In genomic region chr10:129521161-129522025, GRCh38 we compare ENCODE assay signal across 24 cellular contexts. TPM values are rescaled to one million over a fixed set of nuclear protein-coding genes. Genes with fewer than 3 reads are reported as not detected.
DNase-seq lines count a peak whose midpoint lies in the region; ATAC-seq, FAIRE-seq and TF ChIP-seq lines count a peak whose summit lies in the region.
"Had no signal": no experiment of that assay in that cellular context is flagged by ENCODE, and none has a peak within 500 bp of the region (broad histone marks: within the 10 kb centered on the region; RNA-seq: fewer than 3 reads in every experiment).

No MANE protein-coding gene starts in this region.

- H3K27me3 ChIP-seq in HUES64 (ENCODE audit: insufficient read depth, low read length) (no peaks in the 10 kb centered on the region), HepG2 (ENCODE audit: control insufficient read depth in 1 of 2, insufficient read depth in 2 of 2, low read length in 2 of 2) (no peaks in the 10 kb centered on the region)
- H3K27me3 ChIP-seq: BE2C, SJSA1 had no signal

- H3K9ac ChIP-seq in HUES64 (ENCODE audit: low read depth, low read length): no peak overlapping the region
- H3K9ac ChIP-seq in HepG2 (ENCODE audit: insufficient read depth, low read depth, low read length): 0 out of 2 replicates have a peak overlapping the region, but pooled peaks have one; percentile 2

- H3K9me3 Mint-ChIP-seq in activated CD8-positive, alpha-beta memory T cell treated with anti-CD3 and anti-CD28 coated beads, Interleukin-2, amount 10 ng/mL, durations not matched to agents 7 days and 5 days (ENCODE audit: low read depth): no peaks in the 10 kb centered on the region
- H3K9me3 Mint-ChIP-seq in osteocyte (ENCODE audit: unreplicated experiment): no peaks in the 10 kb centered on the region

- peaks cover 5% of the 10 kb centered on the region for H3K4me1 Mint-ChIP-seq in activated CD8-positive, alpha-beta memory T cell treated with anti-CD3 and anti-CD28 coated beads, Interleukin-2, amount 10 ng/mL, durations not matched to agents 7 days and 5 days
- H3K4me1 Mint-ChIP-seq in osteocyte (ENCODE audit: unreplicated experiment): no peaks in the 10 kb centered on the region

- H3K36me3 ChIP-seq in HUES64 (ENCODE audit: insufficient read depth, low read length) (no peaks in the 10 kb centered on the region), HepG2 (replicated peaks in 1 of 2; ENCODE audit: control insufficient read depth in 1 of 2, insufficient read depth in 2 of 2, low read length in 2 of 2) (no peaks in the 10 kb centered on the region)
- H3K36me3 ChIP-seq: BE2C, SJSA1 had no signal

- no peak overlapping the region for H2AFZ ChIP-seq in HepG2 (ENCODE audit: low read length)
- H2AFZ ChIP-seq: PC-9 had no signal

- no peak for TF ChIP-seq CTCF in HepG2 (CRISPR knock-in tag; IDR thresholded peaks at IDR 0.05)
- TF ChIP-seq CTCF in osteocyte (IDR thresholded peaks at IDR 0.05): no peak

- no peaks in the 10 kb centered on the region for H4K20me1 ChIP-seq in HepG2 (ENCODE audit: insufficient read depth, low read length)

- in situ Hi-C loops in HepG2 (cut with HindIII; ENCODE audit: extremely low pct_ligation_motif_present, low pct_unique_long_range_greater_than_20kb): no loop called here

- intact Hi-C loops in HepG2 (cut with micrococcal nuclease; ENCODE audit: unreplicated experiment): no loop called here

- TF ChIP-seq EP300 in HepG2 (IDR thresholded peaks at IDR 0.05; ENCODE audit: low read depth in 2 of 2, low read length in 2 of 2) (no peak), HepG2 (CRISPR knock-in tag; IDR thresholded peaks at IDR 0.05; ENCODE audit: borderline replicate concordance) (no peak)

- no peak for TF ChIP-seq RAD21 in HepG2 (CRISPR knock-in tag; IDR thresholded peaks at IDR 0.05)

- no peak for ATAC-seq in activated CD8-positive, alpha-beta memory T cell treated with anti-CD3 and anti-CD28 coated beads, Interleukin-2, amount 10 ng/mL, durations not matched to agents 7 days and 5 days
- ATAC-seq in HepG2 (peak; percentile 18; the same call in 2 of the 3 replicates), GM18502 (IDR thresholded peaks at IDR 0.05; ENCODE audit: poor library complexity, unreplicated experiment) (no peak)

- H3K4me1 ChIP-seq in HUES64 (ENCODE audit: insufficient read depth, low read length): 0 out of 2 replicates have a peak, but pooled peaks cover 14% of the 10 kb centered on the region
- H3K4me1 ChIP-seq in HepG2 (ENCODE audit: insufficient read depth, low read length): peaks cover 22% of the 10 kb centered on the region
- H3K4me1 ChIP-seq: BE2C, SJSA1 had no signal

- no peak overlapping the region for H3K4me3 Mint-ChIP-seq in activated CD8-positive, alpha-beta memory T cell treated with anti-CD3 and anti-CD28 coated beads, Interleukin-2, amount 10 ng/mL, durations not matched to agents 7 days and 5 days
- no peak overlapping the region for H3K4me3 Mint-ChIP-seq in osteocyte (ENCODE audit: unreplicated experiment)

- TF ChIP-seq POLR2A in HepG2 (IDR thresholded peaks at IDR 0.05; ENCODE audit: insufficient read depth in 1 of 2, low read depth in 2 of 2, low read length in 2 of 2): no peak

- H3K79me2 ChIP-seq in HepG2 (ENCODE audit: insufficient read depth, low read length): no peaks in the 10 kb centered on the region

- H3K4me3 ChIP-seq in HUES64 (ENCODE audit: low read length) (no peak overlapping the region), HepG2 (replicated peaks in 1 of 3; ENCODE audit: insufficient read depth in 1 of 3, low read depth in 2 of 3, low read length in 3 of 3) (no peak overlapping the region)
- H3K4me3 ChIP-seq: PC-9, SJSA1 had no signal

- H3K9me3 ChIP-seq in HUES64 (ENCODE audit: insufficient read depth, low read depth, low read length): no peaks in the 10 kb centered on the region
- H3K9me3 ChIP-seq in HepG2 (ENCODE audit: low read length): peaks cover 22% of the 10 kb centered on the region; the same call in 1 of the 2 replicates
- H3K9me3 ChIP-seq: BE2C had no signal

- no peak for DNase-seq in activated CD8-positive, alpha-beta memory T cell treated with anti-CD3 and anti-CD28 coated beads, Interleukin-2, amount 10 ng/mL, durations not matched to agents 7 days and 5 days
- DNase-seq in activated CD8-positive, alpha-beta memory T cell treated with anti-CD3 and anti-CD28 coated beads, Interleukin-2, amount 50 U/mL, for 48 hours: no peak
- DNase-seq in HepG2 (ENCODE audit: low spot score) (no peak), osteocyte (ENCODE audit: extremely low spot score, unreplicated experiment) (peak; percentile 83), NCI-H2227 (lab: John Stamatoyannopoulos, UW; ENCODE audit: unreplicated experiment) (no peak)
- DNase-seq in stimulated activated CD4-positive, alpha-beta T cell treated with anti-CD3 and anti-CD28 coated beads, Interleukin-4, amount 100 ng/mL, for 1 hour: no peak
- DNase-seq: BE2C, DMS153, DND-41, NCI-H1092, NCI-H1417 treated with DMSO at 0.1 percent for 48 hours, NCI-H187, NCI-H2081 treated with DMSO at 0.1 percent for 48 hours, NCI-H2171, NCI-H524, NCI-H774, Right ventricle myocardium superior had no signal

- 91% methylated on average over 22 of the region's 22 CpGs for WGBS in HUES64
- WGBS in HepG2 (ENCODE audit: low lambda C conversion rate): 81% methylated on average over 4 of the region's 22 CpGs

- BruUV-seq in HepG2 (replicated peaks; lab: Mats Ljungman, UMichigan): no TSS peak

- peak overlapping the region; percentile 34 for H3K4me2 ChIP-seq in HepG2 (ENCODE audit: low read depth, low read length)
- H3K4me2 ChIP-seq: PC-9 had no signal

- H3K27ac Mint-ChIP-seq in activated CD8-positive, alpha-beta memory T cell treated with anti-CD3 and anti-CD28 coated beads, Interleukin-2, amount 10 ng/mL, durations not matched to agents 7 days and 5 days: peak overlapping the region; percentile 20
- H3K27ac Mint-ChIP-seq in osteocyte (ENCODE audit: unreplicated experiment): no peak overlapping the region

- peak overlapping the region; percentile 41; the same call in 1 of the 2 replicates for H3K27ac ChIP-seq in HUES64 (ENCODE audit: low read depth, low read length)
- H3K27ac ChIP-seq in HepG2 (ENCODE audit: extremely low read length, insufficient read depth, low read length): no peak overlapping the region
- H3K27ac ChIP-seq: 22Rv1, PC-9, SJSA1 had no signal

- H3K27me3 Mint-ChIP-seq in activated CD8-positive, alpha-beta memory T cell treated with anti-CD3 and anti-CD28 coated beads, Interleukin-2, amount 10 ng/mL, durations not matched to agents 7 days and 5 days: no peaks in the 10 kb centered on the region
- H3K27me3 Mint-ChIP-seq in osteocyte (ENCODE audit: unreplicated experiment): no peaks in the 10 kb centered on the region

- CTCF ChIA-PET in activated CD8-positive, alpha-beta memory T cell treated with anti-CD3 and anti-CD28 coated beads, Interleukin-2, amount 10 ng/mL, durations not matched to agents 7 days and 5 days (lab: Charles Lee): no interaction called here
- CTCF ChIA-PET in HepG2 (lab: Yijun Ruan, JAX; ENCODE audit: low intra/inter-chr PET ratio, low total read pairs): no interaction called here

- H3K36me3 Mint-ChIP-seq in activated CD8-positive, alpha-beta memory T cell treated with anti-CD3 and anti-CD28 coated beads, Interleukin-2, amount 10 ng/mL, durations not matched to agents 7 days and 5 days: peaks cover under 1% of the 10 kb centered on the region
- peaks cover 2% of the 10 kb centered on the region for H3K36me3 Mint-ChIP-seq in osteocyte (ENCODE audit: unreplicated experiment)

- FAIRE-seq in HepG2 (lab: Jason Lieb, UNC): no peak
- FAIRE-seq: GM18507, HTR-8/SVneo had no signal

- POLR2A ChIA-PET in HepG2 (lab: Yijun Ruan, JAX): no interaction called here

TF ChIP-seq in HepG2, 621 proteins besides CTCF, POLR2A, EP300 and RAD21 (continues in another document):
- no peak for TF ChIP-seq POGZ (CRISPR knock-in tag; IDR thresholded peaks at IDR 0.05)
- no peak for TF ChIP-seq SOX13 (IDR thresholded peaks at IDR 0.05)
- no peak for TF ChIP-seq SOX13 (CRISPR knock-in tag; conservative IDR thresholded peaks at IDR 0.05 in 1 of 2, IDR thresholded peaks at IDR 0.05 in 1 of 2)
- TF ChIP-seq ZNF33B (CRISPR knock-in tag; IDR thresholded peaks at IDR 0.05): no peak
- no peak for TF ChIP-seq SYNCRIP (IDR thresholded peaks at IDR 0.05; ENCODE audit: insufficient read depth, low read depth, low read length)
- TF ChIP-seq MAX (IDR thresholded peaks at IDR 0.05): no peak
- no peak for TF ChIP-seq POLR2AphosphoS5 (IDR thresholded peaks at IDR 0.05; ENCODE audit: low read depth, low read length)

RNA-seq across cellular contexts. Expression of gene MGMT, which starts 54.4 kb away (rescaled TPM):
- total RNA-seq in activated CD8-positive, alpha-beta memory T cell treated with anti-CD3 and anti-CD28 coated beads, Interleukin-2, amount 10 ng/mL, durations not matched to agents 7 days and 5 days: 10 to 100 TPM; 17.0 to 24.8 TPM
- 9.2 TPM for polyA plus RNA-seq in HUES64 (2013, experiment 1 of 2)
- 11.2 TPM for polyA plus RNA-seq in HUES64 (2013, experiment 2 of 2)
- 19.5 and 20.7 TPM in 2 replicates for total RNA-seq in HepG2 (2016; rRNA removed; fragmentation: Illumina TruSeq; extraction: Trizol)
- 4.8 and 5.5 TPM in 2 replicates for total RNA-seq in HepG2 (2016; cell fraction: cytosol; rRNA removed; fragmentation: Illumina TruSeq; extraction: Trizol; ENCODE audit: low read depth)
- total RNA-seq in HepG2 (2016; cell fraction: insoluble cytoplasmic fraction; rRNA removed; fragmentation: Illumina TruSeq; extraction: Trizol): 19.7 and 23.1 TPM in 2 replicates
- 5.1 and 5.4 TPM in 2 replicates for total RNA-seq in HepG2 (2016; cell fraction: membrane; rRNA removed; fragmentation: Illumina TruSeq; extraction: Trizol)
- total RNA-seq in HepG2 (2016; cell fraction: nucleus; rRNA removed; fragmentation: Illumina TruSeq; extraction: Trizol): 17.5 and 20.2 TPM in 2 replicates
- 12.0 and 12.6 TPM in 2 replicates for polyA plus RNA-seq in HepG2 (2011; rRNA removed)
- polyA plus RNA-seq in HepG2 (2011; cell fraction: cytosol; rRNA removed): 16.4 and 22.8 TPM in 2 replicates
- 11.0 and 11.8 TPM in 2 replicates for polyA plus RNA-seq in HepG2 (2011; cell fraction: nucleus; rRNA removed)
- polyA plus RNA-seq in HepG2 (2012): 8.0 and 10.5 TPM in 2 replicates
- polyA plus RNA-seq in HepG2 (2016; cell fraction: cytosol; fragmentation: Illumina TruSeq; extraction: Trizol; ENCODE audit: low read depth): 4.0 and 4.2 TPM in 2 replicates
- 16.3 and 18.9 TPM in 2 replicates for polyA plus RNA-seq in HepG2 (2016; cell fraction: insoluble cytoplasmic fraction; fragmentation: Illumina TruSeq; extraction: Trizol; ENCODE audit: low read depth)
- 4.2 and 4.7 TPM in 2 replicates for polyA plus RNA-seq in HepG2 (2016; cell fraction: membrane; fragmentation: Illumina TruSeq; extraction: Trizol; ENCODE audit: low read depth)
- polyA plus RNA-seq in HepG2 (2016; cell fraction: nucleus; fragmentation: Illumina TruSeq; extraction: Trizol; ENCODE audit: insufficient read depth, low read depth): 11.8 and 13.5 TPM in 2 replicates
- 11.9 and 13.9 TPM in 2 replicates for polyA minus RNA-seq in HepG2 (2011; rRNA and poly(A)+ RNA removed; ENCODE audit: low replicate concordance)
- 4.1 and 4.6 TPM in 2 replicates for polyA minus RNA-seq in HepG2 (2011; cell fraction: cytosol; rRNA and poly(A)+ RNA removed)
- polyA minus RNA-seq in HepG2 (2011; cell fraction: nucleus; rRNA and poly(A)+ RNA removed): 30.2 and 31.9 TPM in 2 replicates
- 17.0 and 20.8 TPM in 2 replicates for total RNA-seq in osteocyte
